In genomic region chr22:37170689-37171405, GRCh38 we compare ENCODE assay signal across 9 cellular contexts. TPM values are rescaled to one million over a fixed set of nuclear protein-coding genes. Genes with fewer than 3 reads are reported as not detected.
"Had no signal": no experiment of that assay in that cellular context is flagged by ENCODE, and none has a peak within 500 bp of the region (broad histone marks: within the 10 kb centered on the region; RNA-seq: fewer than 3 reads in every experiment).

No MANE protein-coding gene starts in this region.

RNA-seq across cellular contexts. Expression of gene IL2RB, which starts 21.1 kb away (rescaled TPM):
- total RNA-seq: dermis microvascular lymphatic vessel endothelial cell, endothelial cell of umbilical vein, SK-MEL-5 had no signal

RNA-seq across cellular contexts. Expression of gene SSTR3, which starts 41.4 kb away (rescaled TPM):
- total RNA-seq: dermis microvascular lymphatic vessel endothelial cell, endothelial cell of umbilical vein, esophagus mucosa, foreskin keratinocyte, glomerular endothelial cell, kidney epithelial cell, SK-MEL-5, smooth muscle cell, ureter had no signal
- polyA plus RNA-seq: endothelial cell of umbilical vein, foreskin keratinocyte, smooth muscle cell had no signal
